Comparison of ENCODE assay signal across 1 cellular context in the genomic region with DNA sequence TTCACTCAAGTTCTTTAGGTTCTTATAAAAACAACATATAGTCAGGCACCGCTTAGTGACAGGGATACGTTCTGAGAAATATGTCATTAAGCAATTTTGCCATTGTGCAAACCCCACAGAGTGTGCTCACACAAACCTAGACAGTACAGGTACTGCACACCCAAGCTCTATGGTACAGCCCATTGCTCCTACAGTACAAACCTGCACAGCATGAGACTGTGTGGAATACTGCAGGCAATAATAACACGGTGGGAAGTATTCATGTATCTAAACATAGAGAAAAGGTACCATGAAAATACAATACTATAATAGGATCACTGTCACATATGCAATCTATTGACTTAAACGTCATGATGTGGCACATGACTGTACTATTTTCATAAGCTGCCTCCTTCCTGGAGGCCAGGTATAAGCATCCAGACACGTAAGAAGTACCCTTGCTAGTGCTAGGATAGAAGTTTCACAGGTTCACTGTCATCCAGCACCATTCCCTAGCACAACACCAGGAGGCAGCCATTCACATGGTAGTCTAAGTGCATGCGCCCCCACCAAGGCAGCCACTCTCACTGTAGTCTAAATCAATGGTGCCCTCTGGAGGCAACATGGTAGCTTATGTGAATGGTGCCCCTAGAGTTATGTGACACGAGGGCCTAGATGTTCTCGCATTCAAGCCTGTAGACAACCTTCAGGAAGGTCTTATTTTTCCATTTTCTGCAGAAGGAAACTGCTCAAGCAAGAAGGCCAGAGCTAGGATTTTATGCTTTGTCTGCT.
A peak's percentile ranks its signal among the peaks of the same experiment; 100 is the strongest.
TF ChIP-seq lines count a peak whose summit lies in the region.

No MANE protein-coding gene starts in this region.

TF ChIP-seq in HepG2, 621 proteins besides CTCF, POLR2A, EP300 and RAD21 (continued from another document and continues in another):
- TF ChIP-seq, protein P1, sequence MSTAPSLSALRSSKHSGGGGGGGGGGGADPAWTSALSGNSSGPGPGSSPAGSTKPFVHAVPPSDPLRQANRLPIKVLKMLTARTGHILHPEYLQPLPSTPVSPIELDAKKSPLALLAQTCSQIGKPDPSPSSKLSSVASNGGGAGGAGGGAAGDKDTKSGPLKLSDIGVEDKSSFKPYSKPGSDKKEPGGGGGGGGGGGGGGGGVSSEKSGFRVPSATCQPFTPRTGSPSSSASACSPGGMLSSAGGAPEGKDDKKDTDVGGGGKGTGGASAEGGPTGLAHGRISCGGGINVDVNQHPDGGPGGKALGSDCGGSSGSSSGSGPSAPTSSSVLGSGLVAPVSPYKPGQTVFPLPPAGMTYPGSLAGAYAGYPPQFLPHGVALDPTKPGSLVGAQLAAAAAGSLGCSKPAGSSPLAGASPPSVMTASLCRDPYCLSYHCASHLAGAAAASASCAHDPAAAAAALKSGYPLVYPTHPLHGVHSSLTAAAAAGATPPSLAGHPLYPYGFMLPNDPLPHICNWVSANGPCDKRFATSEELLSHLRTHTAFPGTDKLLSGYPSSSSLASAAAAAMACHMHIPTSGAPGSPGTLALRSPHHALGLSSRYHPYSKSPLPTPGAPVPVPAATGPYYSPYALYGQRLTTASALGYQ (CRISPR knock-in tag; IDR thresholded peaks at IDR 0.05), result no peak
- TF ChIP-seq NBN (conservative IDR thresholded peaks at IDR 0.05) (no peak), KDM4B (CRISPR knock-in tag; IDR thresholded peaks at IDR 0.05) (no peak), ZNF841 (CRISPR knock-in tag; IDR thresholded peaks at IDR 0.05; ENCODE audit: borderline replicate concordance) (no peak), CREM (IDR thresholded peaks at IDR 0.05) (no peak), CREM (CRISPR knock-in tag; IDR thresholded peaks at IDR 0.05) (no peak), HOXA9 (CRISPR knock-in tag; IDR thresholded peaks at IDR 0.05; ENCODE audit: borderline replicate concordance) (no peak), NFKB2 (CRISPR knock-in tag; IDR thresholded peaks at IDR 0.05; ENCODE audit: borderline replicate concordance) (no peak), NRL (CRISPR knock-in tag; IDR thresholded peaks at IDR 0.05; ENCODE audit: borderline replicate concordance) (no peak), ZNF224 (CRISPR knock-in tag; IDR thresholded peaks at IDR 0.05) (no peak), SRF (IDR thresholded peaks at IDR 0.05; ENCODE audit: low read depth, low read length) (no peak), CBX5 (CRISPR knock-in tag; IDR thresholded peaks at IDR 0.05; ENCODE audit: borderline replicate concordance) (0 out of 2 replicates have a peak, but pooled peaks have one; percentile 35), U2AF1 (optimal IDR thresholded peaks at IDR 0.05; ENCODE audit: low read depth, low read length) (no peak), ISL2 (CRISPR knock-in tag; IDR thresholded peaks at IDR 0.05) (0 out of 2 replicates have a peak, but pooled peaks have one; percentile 38), NAIF1 (CRISPR knock-in tag; IDR thresholded peaks at IDR 0.05; ENCODE audit: borderline replicate concordance) (no peak), ZNF614 (CRISPR knock-in tag; IDR thresholded peaks at IDR 0.05; ENCODE audit: borderline replicate concordance) (0 out of 2 replicates have a peak, but pooled peaks have one; percentile 37)
- TF ChIP-seq, protein P2, sequence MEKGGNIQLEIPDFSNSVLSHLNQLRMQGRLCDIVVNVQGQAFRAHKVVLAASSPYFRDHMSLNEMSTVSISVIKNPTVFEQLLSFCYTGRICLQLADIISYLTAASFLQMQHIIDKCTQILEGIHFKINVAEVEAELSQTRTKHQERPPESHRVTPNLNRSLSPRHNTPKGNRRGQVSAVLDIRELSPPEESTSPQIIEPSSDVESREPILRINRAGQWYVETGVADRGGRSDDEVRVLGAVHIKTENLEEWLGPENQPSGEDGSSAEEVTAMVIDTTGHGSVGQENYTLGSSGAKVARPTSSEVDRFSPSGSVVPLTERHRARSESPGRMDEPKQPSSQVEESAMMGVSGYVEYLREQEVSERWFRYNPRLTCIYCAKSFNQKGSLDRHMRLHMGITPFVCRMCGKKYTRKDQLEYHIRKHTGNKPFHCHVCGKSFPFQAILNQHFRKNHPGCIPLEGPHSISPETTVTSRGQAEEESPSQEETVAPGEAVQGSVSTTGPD (CRISPR knock-in tag; IDR thresholded peaks at IDR 0.05), result no peak
- TF ChIP-seq, protein P3, sequence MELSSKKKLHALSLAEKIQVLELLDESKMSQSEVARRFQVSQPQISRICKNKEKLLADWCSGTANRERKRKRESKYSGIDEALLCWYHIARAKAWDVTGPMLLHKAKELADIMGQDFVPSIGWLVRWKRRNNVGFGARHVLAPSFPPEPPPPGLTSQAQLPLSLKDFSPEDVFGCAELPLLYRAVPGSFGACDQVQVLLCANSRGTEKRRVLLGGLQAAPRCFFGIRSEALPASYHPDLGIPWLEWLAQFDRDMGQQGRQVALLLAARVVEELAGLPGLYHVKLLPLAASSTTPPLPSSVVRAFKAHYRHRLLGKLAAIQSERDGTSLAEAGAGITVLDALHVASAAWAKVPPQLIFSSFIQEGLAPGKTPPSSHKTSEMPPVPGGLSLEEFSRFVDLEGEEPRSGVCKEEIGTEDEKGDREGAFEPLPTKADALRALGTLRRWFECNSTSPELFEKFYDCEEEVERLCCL (CRISPR knock-in tag; IDR thresholded peaks at IDR 0.05; ENCODE audit: borderline replicate concordance), result no peak
- TF ChIP-seq, protein P4, sequence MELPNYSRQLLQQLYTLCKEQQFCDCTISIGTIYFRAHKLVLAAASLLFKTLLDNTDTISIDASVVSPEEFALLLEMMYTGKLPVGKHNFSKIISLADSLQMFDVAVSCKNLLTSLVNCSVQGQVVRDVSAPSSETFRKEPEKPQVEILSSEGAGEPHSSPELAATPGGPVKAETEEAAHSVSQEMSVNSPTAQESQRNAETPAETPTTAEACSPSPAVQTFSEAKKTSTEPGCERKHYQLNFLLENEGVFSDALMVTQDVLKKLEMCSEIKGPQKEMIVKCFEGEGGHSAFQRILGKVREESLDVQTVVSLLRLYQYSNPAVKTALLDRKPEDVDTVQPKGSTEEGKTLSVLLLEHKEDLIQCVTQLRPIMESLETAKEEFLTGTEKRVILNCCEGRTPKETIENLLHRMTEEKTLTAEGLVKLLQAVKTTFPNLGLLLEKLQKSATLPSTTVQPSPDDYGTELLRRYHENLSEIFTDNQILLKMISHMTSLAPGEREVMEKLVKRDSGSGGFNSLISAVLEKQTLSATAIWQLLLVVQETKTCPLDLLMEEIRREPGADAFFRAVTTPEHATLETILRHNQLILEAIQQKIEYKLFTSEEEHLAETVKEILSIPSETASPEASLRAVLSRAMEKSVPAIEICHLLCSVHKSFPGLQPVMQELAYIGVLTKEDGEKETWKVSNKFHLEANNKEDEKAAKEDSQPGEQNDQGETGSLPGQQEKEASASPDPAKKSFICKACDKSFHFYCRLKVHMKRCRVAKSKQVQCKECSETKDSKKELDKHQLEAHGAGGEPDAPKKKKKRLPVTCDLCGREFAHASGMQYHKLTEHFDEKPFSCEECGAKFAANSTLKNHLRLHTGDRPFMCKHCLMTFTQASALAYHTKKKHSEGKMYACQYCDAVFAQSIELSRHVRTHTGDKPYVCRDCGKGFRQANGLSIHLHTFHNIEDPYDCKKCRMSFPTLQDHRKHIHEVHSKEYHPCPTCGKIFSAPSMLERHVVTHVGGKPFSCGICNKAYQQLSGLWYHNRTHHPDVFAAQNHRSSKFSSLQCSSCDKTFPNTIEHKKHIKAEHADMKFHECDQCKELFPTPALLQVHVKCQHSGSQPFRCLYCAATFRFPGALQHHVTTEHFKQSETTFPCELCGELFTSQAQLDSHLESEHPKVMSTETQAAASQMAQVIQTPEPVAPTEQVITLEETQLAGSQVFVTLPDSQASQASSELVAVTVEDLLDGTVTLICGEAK (IDR thresholded peaks at IDR 0.05), result no peak
- TF ChIP-seq, protein P4 (CRISPR knock-in tag; IDR thresholded peaks at IDR 0.05), result no peak
- TF ChIP-seq, protein P5, sequence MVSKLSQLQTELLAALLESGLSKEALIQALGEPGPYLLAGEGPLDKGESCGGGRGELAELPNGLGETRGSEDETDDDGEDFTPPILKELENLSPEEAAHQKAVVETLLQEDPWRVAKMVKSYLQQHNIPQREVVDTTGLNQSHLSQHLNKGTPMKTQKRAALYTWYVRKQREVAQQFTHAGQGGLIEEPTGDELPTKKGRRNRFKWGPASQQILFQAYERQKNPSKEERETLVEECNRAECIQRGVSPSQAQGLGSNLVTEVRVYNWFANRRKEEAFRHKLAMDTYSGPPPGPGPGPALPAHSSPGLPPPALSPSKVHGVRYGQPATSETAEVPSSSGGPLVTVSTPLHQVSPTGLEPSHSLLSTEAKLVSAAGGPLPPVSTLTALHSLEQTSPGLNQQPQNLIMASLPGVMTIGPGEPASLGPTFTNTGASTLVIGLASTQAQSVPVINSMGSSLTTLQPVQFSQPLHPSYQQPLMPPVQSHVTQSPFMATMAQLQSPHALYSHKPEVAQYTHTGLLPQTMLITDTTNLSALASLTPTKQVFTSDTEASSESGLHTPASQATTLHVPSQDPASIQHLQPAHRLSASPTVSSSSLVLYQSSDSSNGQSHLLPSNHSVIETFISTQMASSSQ (IDR thresholded peaks at IDR 0.05; ENCODE audit: low read depth), result no peak
- TF ChIP-seq, protein P5 (CRISPR knock-in tag; IDR thresholded peaks at IDR 0.05; ENCODE audit: borderline replicate concordance), result no peak
- TF ChIP-seq, protein P6, sequence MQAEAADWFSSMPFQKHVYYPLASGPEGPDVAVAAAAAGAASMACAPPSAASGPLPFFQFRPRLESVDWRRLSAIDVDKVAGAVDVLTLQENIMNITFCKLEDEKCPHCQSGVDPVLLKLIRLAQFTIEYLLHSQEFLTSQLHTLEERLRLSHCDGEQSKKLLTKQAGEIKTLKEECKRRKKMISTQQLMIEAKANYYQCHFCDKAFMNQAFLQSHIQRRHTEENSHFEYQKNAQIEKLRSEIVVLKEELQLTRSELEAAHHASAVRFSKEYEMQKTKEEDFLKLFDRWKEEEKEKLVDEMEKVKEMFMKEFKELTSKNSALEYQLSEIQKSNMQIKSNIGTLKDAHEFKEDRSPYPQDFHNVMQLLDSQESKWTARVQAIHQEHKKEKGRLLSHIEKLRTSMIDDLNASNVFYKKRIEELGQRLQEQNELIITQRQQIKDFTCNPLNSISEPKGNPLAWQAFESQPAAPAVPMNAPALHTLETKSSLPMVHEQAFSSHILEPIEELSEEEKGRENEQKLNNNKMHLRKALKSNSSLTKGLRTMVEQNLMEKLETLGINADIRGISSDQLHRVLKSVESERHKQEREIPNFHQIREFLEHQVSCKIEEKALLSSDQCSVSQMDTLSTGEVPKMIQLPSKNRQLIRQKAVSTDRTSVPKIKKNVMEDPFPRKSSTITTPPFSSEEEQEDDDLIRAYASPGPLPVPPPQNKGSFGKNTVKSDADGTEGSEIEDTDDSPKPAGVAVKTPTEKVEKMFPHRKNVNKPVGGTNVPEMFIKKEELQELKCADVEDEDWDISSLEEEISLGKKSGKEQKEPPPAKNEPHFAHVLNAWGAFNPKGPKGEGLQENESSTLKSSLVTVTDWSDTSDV (CRISPR knock-in tag; IDR thresholded peaks at IDR 0.05), result no peak
- TF ChIP-seq, protein P7, sequence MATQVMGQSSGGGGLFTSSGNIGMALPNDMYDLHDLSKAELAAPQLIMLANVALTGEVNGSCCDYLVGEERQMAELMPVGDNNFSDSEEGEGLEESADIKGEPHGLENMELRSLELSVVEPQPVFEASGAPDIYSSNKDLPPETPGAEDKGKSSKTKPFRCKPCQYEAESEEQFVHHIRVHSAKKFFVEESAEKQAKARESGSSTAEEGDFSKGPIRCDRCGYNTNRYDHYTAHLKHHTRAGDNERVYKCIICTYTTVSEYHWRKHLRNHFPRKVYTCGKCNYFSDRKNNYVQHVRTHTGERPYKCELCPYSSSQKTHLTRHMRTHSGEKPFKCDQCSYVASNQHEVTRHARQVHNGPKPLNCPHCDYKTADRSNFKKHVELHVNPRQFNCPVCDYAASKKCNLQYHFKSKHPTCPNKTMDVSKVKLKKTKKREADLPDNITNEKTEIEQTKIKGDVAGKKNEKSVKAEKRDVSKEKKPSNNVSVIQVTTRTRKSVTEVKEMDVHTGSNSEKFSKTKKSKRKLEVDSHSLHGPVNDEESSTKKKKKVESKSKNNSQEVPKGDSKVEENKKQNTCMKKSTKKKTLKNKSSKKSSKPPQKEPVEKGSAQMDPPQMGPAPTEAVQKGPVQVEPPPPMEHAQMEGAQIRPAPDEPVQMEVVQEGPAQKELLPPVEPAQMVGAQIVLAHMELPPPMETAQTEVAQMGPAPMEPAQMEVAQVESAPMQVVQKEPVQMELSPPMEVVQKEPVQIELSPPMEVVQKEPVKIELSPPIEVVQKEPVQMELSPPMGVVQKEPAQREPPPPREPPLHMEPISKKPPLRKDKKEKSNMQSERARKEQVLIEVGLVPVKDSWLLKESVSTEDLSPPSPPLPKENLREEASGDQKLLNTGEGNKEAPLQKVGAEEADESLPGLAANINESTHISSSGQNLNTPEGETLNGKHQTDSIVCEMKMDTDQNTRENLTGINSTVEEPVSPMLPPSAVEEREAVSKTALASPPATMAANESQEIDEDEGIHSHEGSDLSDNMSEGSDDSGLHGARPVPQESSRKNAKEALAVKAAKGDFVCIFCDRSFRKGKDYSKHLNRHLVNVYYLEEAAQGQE (IDR thresholded peaks at IDR 0.05; ENCODE audit: borderline replicate concordance in 1 of 2, low read depth in 1 of 2, low read length in 2 of 2), result no peak
